ENCODE assay signal across 8 cellular contexts in genomic region chr17:3557768-3558583, GRCh38. TPM values are rescaled to one million over a fixed set of nuclear protein-coding genes. Genes with fewer than 3 reads are reported as not detected.
A peak's percentile ranks its signal among the peaks of the same experiment; 100 is the strongest.
DNase-seq lines count a peak whose midpoint lies in the region; ATAC-seq and TF ChIP-seq lines count a peak whose summit lies in the region.

TRPV3 (minus strand) TSS chr17:3557812; CDS start chr17:3554850, 2,962 bp downstream.

- POLR2A ChIA-PET in WTC11 (lab: Charles Lee) = no interaction called here

- peaks cover 5% of the 10 kb centered on the region; the same call in 1 of the 2 replicates for H3K9me3 Mint-ChIP-seq in WTC11

- peak; percentile 19 for DNase-seq in ELR (ENCODE audit: low read depth)
- no peak for DNase-seq in WTC11 (ENCODE audit: low spot score)
- peak; percentile 23 for DNase-seq in dermis blood vessel endothelial cell
- no peak for DNase-seq in cerebellar nuclear complex (lab: John Stamatoyannopoulos, UW)
- no peak for DNase-seq in AML-193 (lab: John Stamatoyannopoulos, UW)

- CTCF ChIA-PET in WTC11 (lab: Charles Lee) = interaction anchor here (1.1 to 2.0 kb wide), 3 partner anchors 22 to 44 kb away, joined by 4 to 8 read pairs (median 5); no protein-coding TSS in a partner anchor

- ATAC-seq in HG02938 (IDR thresholded peaks at IDR 0.05; ENCODE audit: unreplicated experiment) = peak; percentile 30
- ATAC-seq in WTC11 = no peak
- no peak for ATAC-seq in GM21825 (IDR thresholded peaks at IDR 0.05; ENCODE audit: unreplicated experiment)

- H3K4me3 Mint-ChIP-seq in WTC11 = no peak within 1 kb of the TSS

- H3K27ac Mint-ChIP-seq in WTC11 = peak within 1 kb of the TSS; percentile 28

- H3K4me1 Mint-ChIP-seq in WTC11 = no peaks in the 10 kb centered on the region

- no peak for TF ChIP-seq CTCF in WTC11 (IDR thresholded peaks at IDR 0.05)

- no peaks in the 10 kb centered on the region for H3K36me3 Mint-ChIP-seq in WTC11

- no peaks in the 10 kb centered on the region for H3K27me3 Mint-ChIP-seq in WTC11 (ENCODE audit: low read depth)

- peak within 1 kb of the TSS in 20 of 21 experiments; percentile 52 to 85 (median 73) for H3K27ac ChIP-seq in skin epidermis

- peak within 1 kb of the TSS; percentile 10 to 46 (median 29) for H3K4me3 ChIP-seq in skin epidermis

TF ChIP-seq in WTC11, 78 proteins besides CTCF, POLR2A, EP300 and RAD21:
- TF ChIP-seq NFE2L1 (CRISPR knock-in tag; IDR thresholded peaks at IDR 0.05) (no peak), ATF3 (CRISPR knock-in tag; conservative IDR thresholded peaks at IDR 0.05) (no peak), ERG (CRISPR knock-in tag; IDR thresholded peaks at IDR 0.05) (no peak), FOXK1 (CRISPR knock-in tag; IDR thresholded peaks at IDR 0.05) (no peak), ZNF121 (CRISPR knock-in tag; IDR thresholded peaks at IDR 0.05) (no peak)

RNA-seq across cellular contexts. Expression of gene TRPV3, which starts in this region (rescaled TPM):
- total RNA-seq in WTC11 (2021) (0.35 to 0.82 TPM (median 0.53 TPM) in 3 replicates), dermis blood vessel endothelial cell (not detected in 2 replicates)

Comparison
In these comparisons a context has a peak if more than half of its experiments do, and no peak if none do; other contexts are left out.
1. Peak in DNase-seq in dermis blood vessel endothelial cell; RNA of the gene not detected or under 1 TPM.